19 cellular contexts compared by ENCODE assay signal in the genomic region with DNA sequence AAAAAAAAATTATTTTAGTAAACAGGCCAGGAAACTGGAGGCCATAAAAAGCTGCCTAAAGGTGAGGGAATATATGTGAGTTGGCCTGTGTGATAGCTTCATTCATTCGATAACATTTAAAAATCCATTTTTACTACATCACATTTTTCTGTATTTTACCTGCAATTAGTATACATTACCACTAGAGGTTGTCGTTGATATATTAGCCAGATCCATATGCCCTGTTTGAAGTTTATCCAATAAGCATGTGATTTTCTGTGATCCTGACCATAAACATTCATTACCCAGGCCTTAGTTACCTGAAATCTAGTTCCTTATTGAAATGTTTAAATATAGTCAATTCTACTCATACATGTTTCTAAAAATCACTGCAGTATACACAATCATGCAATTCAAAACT.
DNase-seq lines count a peak whose midpoint lies in the region; ATAC-seq and TF ChIP-seq lines count a peak whose summit lies in the region.
"Had no signal": no experiment of that assay in that cellular context is flagged by ENCODE, and none has a peak within 500 bp of the region (broad histone marks: within the 10 kb centered on the region; RNA-seq: fewer than 3 reads in every experiment).

No MANE protein-coding gene starts in this region.

- no peaks in the 10 kb centered on the region for H3K27me3 ChIP-seq in OCI-LY1 (ENCODE audit: insufficient read depth, low read length)
- H3K27me3 ChIP-seq: neutrophil, suprapubic skin had no signal

- no peaks in the 10 kb centered on the region for H3K9me3 Mint-ChIP-seq in endothelial cell (ENCODE audit: unreplicated experiment)

- H3K36me3 Mint-ChIP-seq in endothelial cell (ENCODE audit: low read depth, unreplicated experiment): no peaks in the 10 kb centered on the region

- TF ChIP-seq CTCF in GM12873 (IDR thresholded peaks at IDR 0.05; ENCODE audit: insufficient read depth, low read depth, low read length, missing control alignments) (peak; percentile 25), OCI-LY1 (IDR thresholded peaks at IDR 0.05; ENCODE audit: low read length) (peak; percentile 45; the same call in 1 of the 2 replicates), endothelial cell (IDR thresholded peaks at IDR 0.05; ENCODE audit: unreplicated experiment) (peak; percentile 46), retinal pigment epithelial cell (conservative IDR thresholded peaks at IDR 0.05; ENCODE audit: low read depth, low read length) (peak; percentile 28)

- H3K27me3 Mint-ChIP-seq in endothelial cell (ENCODE audit: unreplicated experiment): no peaks in the 10 kb centered on the region

- H3K4me3 Mint-ChIP-seq in endothelial cell (ENCODE audit: unreplicated experiment): no peak overlapping the region
- H3K4me3 Mint-ChIP-seq: activated T-helper 1 cell treated with anti-CD3 and anti-CD28 coated beads, Interleukin-12 subunit alpha, Interleukin-12 subunit beta, Interleukin-2, Interleukin-4 antibody, amounts not matched to agents 30 ng/mL and 10 ng/mL and 1 ng/mL, durations not matched to agents 14 hours and 24 hours and 36 hours; CD4-positive, alpha-beta T cell had no signal

- ATAC-seq in HG03460 (IDR thresholded peaks at IDR 0.05; ENCODE audit: unreplicated experiment): no peak
- ATAC-seq in GM19395 (IDR thresholded peaks at IDR 0.05; ENCODE audit: unreplicated experiment): no peak
- ATAC-seq: HepG2, sciatic nerve had no signal

- no peak overlapping the region for H3K4me2 ChIP-seq in OCI-LY1 (ENCODE audit: low read length)

- no peak overlapping the region for H3K27ac Mint-ChIP-seq in endothelial cell (ENCODE audit: unreplicated experiment)
- H3K27ac Mint-ChIP-seq: activated T-helper 1 cell treated with anti-CD3 and anti-CD28 coated beads, Interleukin-12 subunit alpha, Interleukin-12 subunit beta, Interleukin-2, Interleukin-4 antibody, amounts not matched to agents 30 ng/mL and 10 ng/mL and 1 ng/mL, durations not matched to agents 14 hours and 24 hours and 36 hours; CD4-positive, alpha-beta T cell had no signal

- peaks cover 7% of the 10 kb centered on the region for H3K4me1 Mint-ChIP-seq in endothelial cell (ENCODE audit: unreplicated experiment)

- H3K9ac ChIP-seq in OCI-LY1 (ENCODE audit: low read length): no peak overlapping the region

- H3K79me2 ChIP-seq in OCI-LY1 (ENCODE audit: insufficient read depth, low read length): no peaks in the 10 kb centered on the region

- no peaks in the 10 kb centered on the region for H3K9me3 ChIP-seq in OCI-LY1 (ENCODE audit: low read length)
- H3K9me3 ChIP-seq: neutrophil, suprapubic skin had no signal

- no peaks in the 10 kb centered on the region for H3K9me2 ChIP-seq in OCI-LY1 (ENCODE audit: low read depth, low read length)

- no peaks in the 10 kb centered on the region for H3K36me3 ChIP-seq in OCI-LY1 (ENCODE audit: insufficient read depth, low read length)
- H3K36me3 ChIP-seq: HAP-1, neutrophil, suprapubic skin had no signal

- no peaks in the 10 kb centered on the region for H3F3A ChIP-seq in OCI-LY1 (ENCODE audit: insufficient read depth, low read length)

- H4K20me1 ChIP-seq in OCI-LY1 (ENCODE audit: insufficient read depth, low read length): no peaks in the 10 kb centered on the region

- no peak overlapping the region for H3K4me3 ChIP-seq in OCI-LY1 (ENCODE audit: low read depth, low read length, poor library complexity, severe bottlenecking)
- H3K4me3 ChIP-seq in retinal pigment epithelial cell (ENCODE audit: low read length): no peak overlapping the region
- H3K4me3 ChIP-seq: HAP-1, suprapubic skin had no signal

- no peak for DNase-seq in endothelial cell (ENCODE audit: low spot score)
- DNase-seq in retinal pigment epithelial cell (ENCODE audit: low read depth): no peak
- DNase-seq in NCI-H146 treated with DMSO at 0.1 percent for 48 hours (lab: John Stamatoyannopoulos, UW; ENCODE audit: unreplicated experiment): no peak
- DNase-seq: activated CD4-positive, alpha-beta T cell treated with anti-CD3 and anti-CD28 coated beads, Interleukin-2, amount 50 U/mL, for 48 hours; CD4-positive, alpha-beta T cell; head of caudate nucleus; NCI-H1105; SIG-M5; stimulated activated CD4-positive, alpha-beta T cell treated with anti-CD3 and anti-CD28 coated beads, Interleukin-2, amount 100 ng/mL, for 48 hours had no signal

- H3K27ac ChIP-seq in OCI-LY1 (ENCODE audit: low read depth, low read length, poor library complexity, severe bottlenecking): no peak overlapping the region
- H3K27ac ChIP-seq: neutrophil, suprapubic skin had no signal

- H2AFZ ChIP-seq in OCI-LY1 (ENCODE audit: low read length): no peak overlapping the region

- no peaks in the 10 kb centered on the region for H3K4me1 ChIP-seq in OCI-LY1 (ENCODE audit: insufficient read depth, low read length, severe bottlenecking)
- H3K4me1 ChIP-seq: HAP-1 had no signal
